ENCODE assay signal across 1 cellular context in genomic region chr17:74935585-74936469, GRCh38.
TF ChIP-seq lines count a peak whose summit lies in the region.

Gene OTOP3, plus strand, starts transcription at chr17:74935898. Its CDS starts 24 bp downstream, at chr17:74935922.

TF ChIP-seq in GM23338, 12 proteins besides CTCF, POLR2A, EP300 and RAD21:
- no peak for TF ChIP-seq ZNF462 (CRISPR knock-in tag; IDR thresholded peaks at IDR 0.05)
- peak; percentile 68 for TF ChIP-seq EZH2 (IDR thresholded peaks at IDR 0.05; ENCODE audit: low read depth, unreplicated experiment)
- peak; percentile 37 for TF ChIP-seq REST (IDR thresholded peaks at IDR 0.05; ENCODE audit: unreplicated experiment)
TF ChIP-seq in GM23338: peak in this region for 2.
